8 cellular contexts compared by ENCODE assay signal in genomic region chr2:177392373-177393246, GRCh38. TPM values are rescaled to one million over a fixed set of nuclear protein-coding genes. Genes with fewer than 3 reads are reported as not detected.
DNase-seq lines count a peak whose midpoint lies in the region; ATAC-seq and TF ChIP-seq lines count a peak whose summit lies in the region.

TSS of gene AGPS (plus strand) at chr2:177392773. CDS start at chr2:177392790, 17 bp downstream.

- peaks cover 31% of the 10 kb centered on the region for H3K36me3 Mint-ChIP-seq in activated CD4-positive, alpha-beta T cell treated with anti-CD3 and anti-CD28 coated beads, Interleukin-2, amount 10 ng/mL, durations not matched to agents 7 days and 5 days (ENCODE audit: low read depth)

- 0% methylated on average over 17 of the region's 84 CpGs for WGBS in right lobe of liver (ENCODE audit: insufficient coverage, low coverage, low lambda C conversion rate, missing lambda C conversion rate)

- DNase-seq in AG09309 (ENCODE audit: low read depth): no peak
- DNase-seq in NCI-H446 treated with DMSO at 0.1 percent for 48 hours (lab: John Stamatoyannopoulos, UW): peak; percentile 36
- peak; percentile 84 for DNase-seq in activated CD4-positive, alpha-beta T cell treated with anti-CD3 and anti-CD28 coated beads, Interleukin-2, amount 10 ng/mL, durations not matched to agents 7 days and 5 days
- peak; percentile 77 for DNase-seq in dermis blood vessel endothelial cell
- DNase-seq in right lobe of liver: peak; percentile 85 to 90 (median 90)
- DNase-seq in stimulated activated CD4-positive, alpha-beta T cell treated with anti-CD3 and anti-CD28 coated beads, Interleukin-4, amount 100 ng/mL, for 4 hours: peak; percentile 65 to 76

- CTCF ChIA-PET in activated CD4-positive, alpha-beta T cell treated with anti-CD3 and anti-CD28 coated beads, Interleukin-2, amount 10 ng/mL, durations not matched to agents 7 days and 5 days (lab: Charles Lee): interaction anchor here (0.6 to 2.5 kb wide), 9 partner anchors 9 to 334 kb away, joined by 3 to 8 read pairs (median 5); no protein-coding TSS in a partner anchor

- TF ChIP-seq CTCF in AG09309 (IDR thresholded peaks at IDR 0.05; ENCODE audit: control insufficient read depth, insufficient read depth, low read depth, low read length, missing control alignments) (no peak), right lobe of liver (IDR thresholded peaks at IDR 0.05) (peak in 1 of 4 donors; percentile 40)

- no peaks in the 10 kb centered on the region for H3K9me3 ChIP-seq in right lobe of liver

- no peaks in the 10 kb centered on the region for H3K27me3 ChIP-seq in right lobe of liver

- H3K27ac Mint-ChIP-seq in activated CD4-positive, alpha-beta T cell treated with anti-CD3 and anti-CD28 coated beads, Interleukin-2, amount 10 ng/mL, durations not matched to agents 7 days and 5 days: peak within 1 kb of the TSS; percentile 93

- H3K27ac ChIP-seq in right lobe of liver: peak within 1 kb of the TSS; percentile 66 to 82 (median 78)

- POLR2A ChIA-PET in activated CD4-positive, alpha-beta T cell treated with anti-CD3 and anti-CD28 coated beads, Interleukin-2, amount 10 ng/mL, durations not matched to agents 7 days and 5 days (lab: Charles Lee): interaction anchor here (0.9 to 1.6 kb wide), 2 partner anchors 12 to 13 kb away, joined by 3 read pairs; no protein-coding TSS in a partner anchor

- ATAC-seq in GM18907 (IDR thresholded peaks at IDR 0.05; ENCODE audit: unreplicated experiment) (peak; percentile 86), HG03139 (IDR thresholded peaks at IDR 0.05; ENCODE audit: unreplicated experiment) (peak; percentile 81), right lobe of liver (peak; percentile 84 to 95 (median 92))

- peaks cover 60% of the 10 kb centered on the region for H3K4me1 Mint-ChIP-seq in activated CD4-positive, alpha-beta T cell treated with anti-CD3 and anti-CD28 coated beads, Interleukin-2, amount 10 ng/mL, durations not matched to agents 7 days and 5 days

- no peaks in the 10 kb centered on the region for H3K9me3 Mint-ChIP-seq in activated CD4-positive, alpha-beta T cell treated with anti-CD3 and anti-CD28 coated beads, Interleukin-2, amount 10 ng/mL, durations not matched to agents 7 days and 5 days

- peak within 1 kb of the TSS; percentile 87 for H3K4me3 ChIP-seq in AG09309 (ENCODE audit: control insufficient read depth, low read depth, low read length)
- peak within 1 kb of the TSS; percentile 77 to 92 (median 89) for H3K4me3 ChIP-seq in right lobe of liver

- H3K4me3 Mint-ChIP-seq in activated CD4-positive, alpha-beta T cell treated with anti-CD3 and anti-CD28 coated beads, Interleukin-2, amount 10 ng/mL, durations not matched to agents 7 days and 5 days: peak within 1 kb of the TSS; percentile 97

- H3K36me3 ChIP-seq in right lobe of liver: no peaks in the 10 kb centered on the region

- TF ChIP-seq POLR2A in right lobe of liver (IDR thresholded peaks at IDR 0.05): peak; percentile 78

- peaks cover 0 to 44% (median 13%) of the 10 kb centered on the region in 4 donors for H3K4me1 ChIP-seq in right lobe of liver

- intact Hi-C loops in right lobe of liver (cut with DNase I): no loop called here

- H3K27me3 Mint-ChIP-seq in activated CD4-positive, alpha-beta T cell treated with anti-CD3 and anti-CD28 coated beads, Interleukin-2, amount 10 ng/mL, durations not matched to agents 7 days and 5 days: no peaks in the 10 kb centered on the region

RNA-seq across cellular contexts. Expression of gene AGPS, which starts in this region (rescaled TPM):
- 10 to 100 TPM; 61.2 to 61.3 TPM for total RNA-seq in activated CD4-positive, alpha-beta T cell treated with anti-CD3 and anti-CD28 coated beads, Interleukin-2, amount 10 ng/mL, durations not matched to agents 7 days and 5 days
- total RNA-seq in dermis blood vessel endothelial cell (96.8 and 108 TPM in 2 replicates), right lobe of liver (10 to 100 TPM; 21.7 to 31.8 (median 26.8) TPM)
